20 cellular contexts compared by ENCODE assay signal in genomic region chr12:41621288-41621687, GRCh38.
DNase-seq lines count a peak whose midpoint lies in the region; ATAC-seq and TF ChIP-seq lines count a peak whose summit lies in the region.
"Had no signal": no experiment of that assay in that cellular context is flagged by ENCODE, and none has a peak within 500 bp of the region (broad histone marks: within the 10 kb centered on the region; RNA-seq: fewer than 3 reads in every experiment).

No MANE protein-coding gene starts in this region.

- H3K4me1 Mint-ChIP-seq in nephron, result peaks cover 6% of the 10 kb centered on the region

- no peak overlapping the region for H3K4me3 ChIP-seq in epithelial cell of esophagus (ENCODE audit: low read length)
- H3K4me3 ChIP-seq: BLaER1 treated with 17β-estradiol and CSF1 and Interleukin-3, amounts not matched to agents 10 nM and 100 nM; GM23248; HAP-1; SJCRH30 had no signal

- ATAC-seq in GM21360 (IDR thresholded peaks at IDR 0.05; ENCODE audit: unreplicated experiment), result no peak
- no peak for ATAC-seq in GM19397 (IDR thresholded peaks at IDR 0.05; ENCODE audit: unreplicated experiment)
- ATAC-seq: CD8-positive, alpha-beta T cell had no signal

- no peak overlapping the region for H3K4me3 Mint-ChIP-seq in nephron
- H3K4me3 Mint-ChIP-seq: CD8-positive, alpha-beta T cell; T-helper 1 cell treated with Interleukin-12 subunit alpha and Interleukin-12 subunit beta and Interleukin-4 antibody, amounts not matched to agents 30 μg/mL and 1 μg/mL, for 36 hours had no signal

- peaks cover 4% of the 10 kb centered on the region for H3K9me3 Mint-ChIP-seq in nephron
- H3K9me3 Mint-ChIP-seq: CD8-positive, alpha-beta T cell; T-helper 1 cell treated with Interleukin-12 subunit alpha and Interleukin-12 subunit beta and Interleukin-4 antibody, amounts not matched to agents 30 μg/mL and 1 μg/mL, for 36 hours had no signal

- peaks cover 4% of the 10 kb centered on the region for H3K36me3 Mint-ChIP-seq in nephron (ENCODE audit: low read depth)
- H3K36me3 Mint-ChIP-seq: CD8-positive, alpha-beta T cell had no signal

- DNase-seq in DMS53 treated with DMSO at 0.1 percent for 48 hours (lab: John Stamatoyannopoulos, UW; ENCODE audit: unreplicated experiment), result peak; percentile 36
- DNase-seq in NCI-H69 (lab: John Stamatoyannopoulos, UW), result peak; percentile 36
- peak; percentile 15 for DNase-seq in epithelial cell of esophagus (ENCODE audit: low read depth)
- DNase-seq in activated T-cell treated with anti-CD3 and anti-CD28 coated beads, Interleukin-2, amount 50 U/mL, for 48 hours, result no peak
- DNase-seq: CD8-positive, alpha-beta T cell; DMS79 treated with DMSO at 0.1 percent for 48 hours; GM23248; IMR-90; NCI-H1048; NCI-H1694 treated with DMSO at 0.1 percent for 48 hours; NCI-H2171; NCI-H446; NCI-H82; SJCRH30 had no signal

- peak overlapping the region; percentile 78 to 93 (median 92) for H3K27ac Mint-ChIP-seq in nephron
- H3K27ac Mint-ChIP-seq: CD8-positive, alpha-beta T cell; T-helper 1 cell treated with Interleukin-12 subunit alpha and Interleukin-12 subunit beta and Interleukin-4 antibody, amounts not matched to agents 30 μg/mL and 1 μg/mL, for 36 hours had no signal

- TF ChIP-seq CTCF in epithelial cell of esophagus (IDR thresholded peaks at IDR 0.05; ENCODE audit: insufficient read depth, low read depth, low read length, missing control alignments) (no peak), nephron (IDR thresholded peaks at IDR 0.05; ENCODE audit: unreplicated experiment in 3 of 3) (no peak)

- H3K27me3 Mint-ChIP-seq in nephron (ENCODE audit: low read depth), result no peaks in the 10 kb centered on the region

Comparison
In these comparisons a context has a peak if more than half of its experiments do, and no peak if none do; other contexts are left out.
1. DNase-seq: peak in DMS53 treated with DMSO at 0.1 percent for 48 hours (single experiment), NCI-H69 (single experiment) and epithelial cell of esophagus (single experiment); none in activated T-cell treated with anti-CD3 and anti-CD28 coated beads, Interleukin-2, amount 50 U/mL, for 48 hours (0 of 2).